Comparison of ENCODE assay signal across 1 cellular context in genomic region chr3:111903067-111903511, GRCh38.
TF ChIP-seq lines count a peak whose summit lies in the region.

No MANE protein-coding gene starts in this region.

TF ChIP-seq in GM23338, 12 proteins besides CTCF, POLR2A, EP300 and RAD21 (continued from another document):
- TF ChIP-seq, protein P1, sequence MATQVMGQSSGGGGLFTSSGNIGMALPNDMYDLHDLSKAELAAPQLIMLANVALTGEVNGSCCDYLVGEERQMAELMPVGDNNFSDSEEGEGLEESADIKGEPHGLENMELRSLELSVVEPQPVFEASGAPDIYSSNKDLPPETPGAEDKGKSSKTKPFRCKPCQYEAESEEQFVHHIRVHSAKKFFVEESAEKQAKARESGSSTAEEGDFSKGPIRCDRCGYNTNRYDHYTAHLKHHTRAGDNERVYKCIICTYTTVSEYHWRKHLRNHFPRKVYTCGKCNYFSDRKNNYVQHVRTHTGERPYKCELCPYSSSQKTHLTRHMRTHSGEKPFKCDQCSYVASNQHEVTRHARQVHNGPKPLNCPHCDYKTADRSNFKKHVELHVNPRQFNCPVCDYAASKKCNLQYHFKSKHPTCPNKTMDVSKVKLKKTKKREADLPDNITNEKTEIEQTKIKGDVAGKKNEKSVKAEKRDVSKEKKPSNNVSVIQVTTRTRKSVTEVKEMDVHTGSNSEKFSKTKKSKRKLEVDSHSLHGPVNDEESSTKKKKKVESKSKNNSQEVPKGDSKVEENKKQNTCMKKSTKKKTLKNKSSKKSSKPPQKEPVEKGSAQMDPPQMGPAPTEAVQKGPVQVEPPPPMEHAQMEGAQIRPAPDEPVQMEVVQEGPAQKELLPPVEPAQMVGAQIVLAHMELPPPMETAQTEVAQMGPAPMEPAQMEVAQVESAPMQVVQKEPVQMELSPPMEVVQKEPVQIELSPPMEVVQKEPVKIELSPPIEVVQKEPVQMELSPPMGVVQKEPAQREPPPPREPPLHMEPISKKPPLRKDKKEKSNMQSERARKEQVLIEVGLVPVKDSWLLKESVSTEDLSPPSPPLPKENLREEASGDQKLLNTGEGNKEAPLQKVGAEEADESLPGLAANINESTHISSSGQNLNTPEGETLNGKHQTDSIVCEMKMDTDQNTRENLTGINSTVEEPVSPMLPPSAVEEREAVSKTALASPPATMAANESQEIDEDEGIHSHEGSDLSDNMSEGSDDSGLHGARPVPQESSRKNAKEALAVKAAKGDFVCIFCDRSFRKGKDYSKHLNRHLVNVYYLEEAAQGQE (IDR thresholded peaks at IDR 0.05; ENCODE audit: unreplicated experiment) = no peak
- TF ChIP-seq EZH2phosphoT487 (IDR thresholded peaks at IDR 0.05; ENCODE audit: unreplicated experiment) (no peak), STAT1 (IDR thresholded peaks at IDR 0.05; ENCODE audit: unreplicated experiment) (no peak), JUNB (IDR thresholded peaks at IDR 0.05; ENCODE audit: unreplicated experiment) (no peak)
TF ChIP-seq in GM23338: peak in this region for 0.
